2 cellular contexts compared by ENCODE assay signal in genomic region chr18:35236964-35237363, GRCh38.
TF ChIP-seq lines count a peak whose summit lies in the region.

No MANE protein-coding gene starts in this region.

TF ChIP-seq in SK-N-SH, 30 proteins besides CTCF, POLR2A, EP300 and RAD21 (continued from another document):
- no peak for TF ChIP-seq PBX3 (IDR thresholded peaks at IDR 0.05)
- no peak for TF ChIP-seq TCF12 (IDR thresholded peaks at IDR 0.05)
- no peak for TF ChIP-seq TAF1 (IDR thresholded peaks at IDR 0.05; ENCODE audit: borderline replicate concordance, low read depth, low read length)
- TF ChIP-seq POLR2AphosphoS5 (IDR thresholded peaks at IDR 0.05; ENCODE audit: low read depth, low read length), result no peak
- TF ChIP-seq TEAD4 (IDR thresholded peaks at IDR 0.05; ENCODE audit: borderline replicate concordance, insufficient read depth), result no peak
- TF ChIP-seq NFIC (IDR thresholded peaks at IDR 0.05; ENCODE audit: borderline replicate concordance), result no peak
- no peak for TF ChIP-seq FOXJ3 (CRISPR knock-in tag; IDR thresholded peaks at IDR 0.05)

TF ChIP-seq in SK-N-SH treated with all-trans-retinoic acid at 6 μM for 48 hours, 23 proteins besides CTCF, POLR2A, EP300 and RAD21 (continued from another document):
- TF ChIP-seq PATZ1 (CRISPR knock-in tag; IDR thresholded peaks at IDR 0.05; ENCODE audit: borderline replicate concordance) (no peak), CSDC2 (CRISPR knock-in tag; IDR thresholded peaks at IDR 0.05) (no peak), TOX (CRISPR knock-in tag; IDR thresholded peaks at IDR 0.05; ENCODE audit: borderline replicate concordance) (no peak), TCF4 (CRISPR knock-in tag; IDR thresholded peaks at IDR 0.05; ENCODE audit: borderline replicate concordance) (no peak), OSR1 (CRISPR knock-in tag; IDR thresholded peaks at IDR 0.05) (no peak), ESRRG (CRISPR knock-in tag; IDR thresholded peaks at IDR 0.05) (no peak), ZFP30 (CRISPR knock-in tag; IDR thresholded peaks at IDR 0.05) (no peak), ZNF70 (CRISPR knock-in tag; IDR thresholded peaks at IDR 0.05) (no peak), ZFP3 (CRISPR knock-in tag; IDR thresholded peaks at IDR 0.05) (no peak), PPARA (CRISPR knock-in tag; IDR thresholded peaks at IDR 0.05; ENCODE audit: borderline replicate concordance) (no peak), ISL1 (CRISPR knock-in tag; IDR thresholded peaks at IDR 0.05) (no peak), ZC3H10 (CRISPR knock-in tag; IDR thresholded peaks at IDR 0.05) (no peak), RARB (CRISPR knock-in tag; IDR thresholded peaks at IDR 0.05) (no peak), POU6F1 (CRISPR knock-in tag; IDR thresholded peaks at IDR 0.05; ENCODE audit: borderline replicate concordance, low read depth) (no peak), CREB5 (CRISPR knock-in tag; IDR thresholded peaks at IDR 0.05; ENCODE audit: low read depth) (no peak), GLIS3 (CRISPR knock-in tag; IDR thresholded peaks at IDR 0.05) (no peak), ZNF565 (CRISPR knock-in tag; conservative IDR thresholded peaks at IDR 0.05; ENCODE audit: low read depth) (no peak)
